16 cellular contexts compared by ENCODE assay signal in genomic region chr12:127044841-127045240, GRCh38.
DNase-seq lines count a peak whose midpoint lies in the region; ATAC-seq and TF ChIP-seq lines count a peak whose summit lies in the region.
"Had no signal": no experiment of that assay in that cellular context is flagged by ENCODE, and none has a peak within 500 bp of the region (broad histone marks: within the 10 kb centered on the region; RNA-seq: fewer than 3 reads in every experiment).

No MANE protein-coding gene starts in this region.

- BruUV-seq in mammary epithelial cell (replicated peaks; lab: Mats Ljungman, UMichigan): no TSS peak

- no peak for ATAC-seq in GM18907 (IDR thresholded peaks at IDR 0.05; ENCODE audit: unreplicated experiment)

- no peak for TF ChIP-seq CTCF in mammary epithelial cell (conservative IDR thresholded peaks at IDR 0.05 in 1 of 2, IDR thresholded peaks at IDR 0.05 in 1 of 2; ENCODE audit: extremely low read depth in 1 of 2, insufficient read depth in 1 of 2, low read depth in 1 of 2, low read length in 2 of 2)
- no peak for TF ChIP-seq CTCF in breast epithelium (IDR thresholded peaks at IDR 0.05)
- no peak for TF ChIP-seq CTCF in fibroblast of the aortic adventitia (IDR thresholded peaks at IDR 0.05; ENCODE audit: insufficient read depth, low read length)

- no peaks in the 10 kb centered on the region for H3K27me3 ChIP-seq in mammary epithelial cell (ENCODE audit: insufficient read depth, low read length)
- H3K27me3 ChIP-seq in breast epithelium: no peaks in the 10 kb centered on the region

- in situ Hi-C loops in mammary epithelial cell (cut with MboI; ENCODE audit: low sequenced_read_pairs in 2 of 2): no loop called here

- dilution Hi-C loops in mammary epithelial cell (cut with HindIII; ENCODE audit: low sequenced_read_pairs): no loop called here

- no peaks in the 10 kb centered on the region for H3K79me2 ChIP-seq in mammary epithelial cell (ENCODE audit: insufficient read depth, low read length)

- no peak overlapping the region for H3K4me3 ChIP-seq in mammary epithelial cell (replicated peaks in 1 of 3; ENCODE audit: insufficient read depth in 1 of 3, low read depth in 2 of 3, low read length in 3 of 3)
- no peak overlapping the region for H3K4me3 ChIP-seq in breast epithelium
- no peak overlapping the region for H3K4me3 ChIP-seq in fibroblast of the aortic adventitia (ENCODE audit: low read depth, low read length)
- H3K4me3 ChIP-seq: GM23248 had no signal

- H3K9me3 ChIP-seq in mammary epithelial cell (replicated peaks; ENCODE audit: insufficient read depth, low read length): no peaks in the 10 kb centered on the region
- no peaks in the 10 kb centered on the region for H3K9me3 ChIP-seq in breast epithelium

- no peak for TF ChIP-seq POLR2A in breast epithelium (IDR thresholded peaks at IDR 0.05)

- CTCF ChIA-PET in mammary epithelial cell (lab: Charles Lee; ENCODE audit: low non-redundant PET): no interaction called here

- H2AFZ ChIP-seq in mammary epithelial cell (ENCODE audit: low read depth, low read length): peak overlapping the region; percentile 5
- H2AFZ ChIP-seq: GM23248 had no signal

- intact Hi-C loops in mammary epithelial cell (cut with micrococcal nuclease): no loop called here
- intact Hi-C loops in breast epithelium (cut with DNase I; ENCODE audit: low total_unique reads): no loop called here

- WGBS in mammary epithelial cell (ENCODE audit: low coverage, missing lambda C conversion rate): 8% methylated on average over 1 of the region's 1 CpG

- DNase-seq in mammary epithelial cell (no peak), breast epithelium (ENCODE audit: low spot score in 2 of 2) (no peak), LHCN-M2 (ENCODE audit: low read depth) (peak; percentile 10), fibroblast of the aortic adventitia (ENCODE audit: low read depth) (peak; percentile 55), LoVo (ENCODE audit: low spot score) (no peak)
- DNase-seq: C1 segment of cervical spinal cord; Calu3; CD4-positive, alpha-beta memory T cell; COR-L47; DMS53; DMS79 treated with DMSO at 0.1 percent for 48 hours; GM23248; H7; HCEC 1CT had no signal

- no peaks in the 10 kb centered on the region for H4K20me1 ChIP-seq in mammary epithelial cell (ENCODE audit: insufficient read depth, low read length)

- H3K4me2 ChIP-seq in mammary epithelial cell (ENCODE audit: insufficient read depth, low read depth, low read length): no peak overlapping the region

- H3K9ac ChIP-seq in mammary epithelial cell (ENCODE audit: insufficient read depth, low read length): no peak overlapping the region
- H3K9ac ChIP-seq: GM23248 had no signal

- no peaks in the 10 kb centered on the region for H3K36me3 ChIP-seq in mammary epithelial cell (ENCODE audit: insufficient read depth, low read length)
- H3K36me3 ChIP-seq in breast epithelium: no peaks in the 10 kb centered on the region

- H3K27ac ChIP-seq in mammary epithelial cell (ENCODE audit: insufficient read depth, low read depth, low read length) (no peak overlapping the region), breast epithelium (no peak overlapping the region)
- H3K27ac ChIP-seq: 22Rv1, GM23248 had no signal

- H3K4me1 ChIP-seq in mammary epithelial cell (ENCODE audit: insufficient read depth, low read length): peaks cover 5% of the 10 kb centered on the region
- H3K4me1 ChIP-seq in breast epithelium: no peaks in the 10 kb centered on the region

Comparison
In these comparisons a context has a peak if more than half of its experiments do, and no peak if none do; other contexts are left out.
1. DNase-seq: peak in LHCN-M2 (single experiment) and fibroblast of the aortic adventitia (single experiment); none in mammary epithelial cell (single experiment), breast epithelium (0 of 2) and LoVo (single experiment).